In genomic region chr6:143743256-143744166, GRCh38 we compare ENCODE assay signal across 11 cellular contexts.
DNase-seq lines count a peak whose midpoint lies in the region; ATAC-seq and TF ChIP-seq lines count a peak whose summit lies in the region.
"Had no signal": no experiment of that assay in that cellular context is flagged by ENCODE, and none has a peak within 500 bp of the region (broad histone marks: within the 10 kb centered on the region; RNA-seq: fewer than 3 reads in every experiment).

No MANE protein-coding gene starts in this region.

- peaks cover 6 to 9% of the 10 kb centered on the region in 2 donors for H3K36me3 Mint-ChIP-seq in CD14-positive monocyte

- no peaks in the 10 kb centered on the region for H3K27me3 ChIP-seq in right atrium auricular region
- H3K27me3 ChIP-seq in sigmoid colon = no peaks in the 10 kb centered on the region

- peak overlapping the region; percentile 28 for H3K4me3 ChIP-seq in WI38 (ENCODE audit: low read depth, low read length)
- H3K4me3 ChIP-seq in right atrium auricular region = no peak overlapping the region
- peak overlapping the region in 3 of 4 donors; percentile 2 to 23 (median 14) for H3K4me3 ChIP-seq in sigmoid colon

- H3K9me3 ChIP-seq in right atrium auricular region (no peaks in the 10 kb centered on the region), sigmoid colon (no peaks in the 10 kb centered on the region)

- H3K36me3 ChIP-seq in right atrium auricular region (no peaks in the 10 kb centered on the region), sigmoid colon (no peaks in the 10 kb centered on the region)

- H3K4me1 ChIP-seq in right atrium auricular region = peaks cover 0 to 62% of the 10 kb centered on the region in 2 donors
- peaks cover 0 to 41% (median 38%) of the 10 kb centered on the region in 4 donors for H3K4me1 ChIP-seq in sigmoid colon

- 23 to 54% methylated on average over 12 of the region's 12 CpGs for WGBS in sigmoid colon, 2 donors

- DNase-seq in G401 (ENCODE audit: low spot score) (peak; percentile 18), right atrium auricular region (ENCODE audit: low spot score) (no peak), sigmoid colon (peak; percentile 70), SIG-M5 treated with dmso at 0.1 percent for 504 hours (lab: John Stamatoyannopoulos, UW; ENCODE audit: unreplicated experiment) (no peak), CD14-positive monocyte (ENCODE audit: low spot score) (no peak), HK-2 (ENCODE audit: unreplicated experiment) (no peak)
- DNase-seq: activated naive CD8-positive, alpha-beta T cell treated with anti-CD3 and anti-CD28 coated beads, Interleukin-2, amount 10 ng/mL, durations not matched to agents 7 days and 5 days; DND-41; NCI-H2081 treated with DMSO at 0.1 percent for 48 hours had no signal

- no peak overlapping the region for H3K27ac Mint-ChIP-seq in CD14-positive monocyte
- H3K27ac Mint-ChIP-seq: activated naive CD8-positive, alpha-beta T cell treated with anti-CD3 and anti-CD28 coated beads, Interleukin-2, amount 10 ng/mL, durations not matched to agents 7 days and 5 days had no signal

- no peak for TF ChIP-seq EP300 in sigmoid colon (IDR thresholded peaks at IDR 0.05)

- H3K27me3 Mint-ChIP-seq in CD14-positive monocyte (ENCODE audit: low read depth in 3 of 3) = peaks cover 0 to 2% (median 0%) of the 10 kb centered on the region in 3 donors
- H3K27me3 Mint-ChIP-seq: activated naive CD8-positive, alpha-beta T cell treated with anti-CD3 and anti-CD28 coated beads, Interleukin-2, amount 10 ng/mL, durations not matched to agents 7 days and 5 days had no signal

- no peak for ATAC-seq in HG03175 (IDR thresholded peaks at IDR 0.05; ENCODE audit: unreplicated experiment)

- in situ Hi-C loops in G401 (cut with HindIII; ENCODE audit: low sequenced_read_pairs) = no loop called here

- H3K4me3 Mint-ChIP-seq in CD14-positive monocyte = no peak overlapping the region
- H3K4me3 Mint-ChIP-seq: activated naive CD8-positive, alpha-beta T cell treated with anti-CD3 and anti-CD28 coated beads, Interleukin-2, amount 10 ng/mL, durations not matched to agents 7 days and 5 days had no signal

- no peak for TF ChIP-seq POLR2A in sigmoid colon (IDR thresholded peaks at IDR 0.05)

- intact Hi-C loops in sigmoid colon (cut with DNase I) (loop anchor here (5.0 kb wide), 2 partner anchors 46 to 66 kb away; partner anchors contain the start of gene PHACTR2), CD14-positive monocyte (cut with micrococcal nuclease) (no loop called here)

- TF ChIP-seq CTCF in WI38 (IDR thresholded peaks at IDR 0.05; ENCODE audit: low read depth, low read length) = no peak
- no peak for TF ChIP-seq CTCF in right atrium auricular region (IDR thresholded peaks at IDR 0.05)
- TF ChIP-seq CTCF in sigmoid colon (IDR thresholded peaks at IDR 0.05) = no peak
- no peak for TF ChIP-seq CTCF in CD14-positive monocyte (IDR thresholded peaks at IDR 0.05)

- H3K27ac ChIP-seq in right atrium auricular region = peak overlapping the region; percentile 59 to 69
- peak overlapping the region; percentile 60 to 74 (median 68) for H3K27ac ChIP-seq in sigmoid colon

- peaks cover 34% of the 10 kb centered on the region for H3K4me1 Mint-ChIP-seq in CD14-positive monocyte

- H3K9me3 Mint-ChIP-seq in CD14-positive monocyte = no peaks in the 10 kb centered on the region

Comparison
In these comparisons a context has a peak if more than half of its experiments do, and no peak if none do; other contexts are left out.
1. DNase-seq: peak in G401 (single experiment) and sigmoid colon (single experiment); none in right atrium auricular region (single experiment), SIG-M5 treated with dmso at 0.1 percent for 504 hours (single experiment), CD14-positive monocyte (single experiment) and HK-2 (single experiment).
2. H3K4me3 ChIP-seq: peak in WI38 (single experiment) and sigmoid colon (3 of 4); none in right atrium auricular region (0 of 2).